24 cellular contexts compared by ENCODE assay signal in genomic region chrX:23857409-23857808, GRCh38. TPM values are rescaled to one million over a fixed set of nuclear protein-coding genes. Genes with fewer than 3 reads are reported as not detected.
"Had no signal": no experiment of that assay in that cellular context is flagged by ENCODE, and none has a peak within 500 bp of the region (broad histone marks: within the 10 kb centered on the region; RNA-seq: fewer than 3 reads in every experiment).

No MANE protein-coding gene starts in this region.

- H3K9me3 ChIP-seq: Peyer's patch, SJSA1 had no signal

- H3K4me3 ChIP-seq: Peyer's patch, SJSA1 had no signal

- H3K9me3 Mint-ChIP-seq: activated B cell treated with CpG ODN at 0.5 μM for 24 hours; activated CD4-positive, alpha-beta memory T cell treated with anti-CD3 and anti-CD28 coated beads, Interleukin-2, amount 10 ng/mL, durations not matched to agents 7 days and 5 days; activated CD4-positive, alpha-beta T cell treated with anti-CD3 and anti-CD28 coated beads, Interleukin-2, amount 10 ng/mL, durations not matched to agents 7 days and 5 days; activated naive CD4-positive, alpha-beta T cell treated with anti-CD3 and anti-CD28 coated beads, Interleukin-2, amount 10 ng/mL, durations not matched to agents 7 days and 5 days; activated naive CD8-positive, alpha-beta T cell treated with anti-CD3 and anti-CD28 coated beads for 36 hours; activated T-cell treated with anti-CD3 and anti-CD28 coated beads, Interleukin-2, amount 50 U/mL, for 72 hours; activated T-helper 2 cell treated with anti-CD3 and anti-CD28 coated beads, Interferon-gamma antibody, Interleukin-2, Interleukin-4, amounts not matched to agents 10 μg/mL and 5 μg/mL and 100 μg/mL, durations not matched to agents 14 hours and 24 hours and 36 hours had no signal

- H3K36me3 ChIP-seq: brain microvascular endothelial cell, Peyer's patch, SJSA1 had no signal

- DNase-seq: activated B cell treated with CpG ODN at 0.5 μM for 24 hours; activated CD4-positive, alpha-beta memory T cell treated with anti-CD3 and anti-CD28 coated beads, Interleukin-2, amount 10 ng/mL, durations not matched to agents 7 days and 5 days; activated CD4-positive, alpha-beta T cell treated with anti-CD3 and anti-CD28 coated beads, Interleukin-2, amount 10 ng/mL, durations not matched to agents 7 days and 5 days; activated gamma-delta T cell treated with Interleukin-2 at 50 U/mL for 16 hours; activated naive CD4-positive, alpha-beta T cell treated with anti-CD3 and anti-CD28 coated beads, Interleukin-2, amount 10 ng/mL, durations not matched to agents 7 days and 5 days; activated naive CD8-positive, alpha-beta T cell treated with anti-CD3 and anti-CD28 coated beads for 36 hours; activated T-cell treated with anti-CD3 and anti-CD28 coated beads for 4 hours; activated T-cell treated with anti-CD3 and anti-CD28 coated beads, Interleukin-2, amount 50 U/mL, for 72 hours; brain microvascular endothelial cell; caudate nucleus; NCI-H1105 treated with DMSO at 0.1 percent for 48 hours; NCI-H1436 treated with DMSO at 0.1 percent for 48 hours; NCI-H187; NCI-H2081; NCI-H510A treated with DMSO at 0.1 percent for 48 hours; NCI-H69; Peyer's patch; SHP77; SW 1271 had no signal

- H3K4me1 Mint-ChIP-seq: activated B cell treated with CpG ODN at 0.5 μM for 24 hours; activated CD4-positive, alpha-beta T cell treated with anti-CD3 and anti-CD28 coated beads, Interleukin-2, amount 10 ng/mL, durations not matched to agents 7 days and 5 days had no signal

- H3K27ac ChIP-seq: brain microvascular endothelial cell, Peyer's patch, RWPE1, SJSA1 had no signal

- H3K27me3 ChIP-seq: brain microvascular endothelial cell, Peyer's patch, SJSA1 had no signal

- H3K27ac Mint-ChIP-seq: activated B cell treated with CpG ODN at 0.5 μM for 24 hours; activated CD4-positive, alpha-beta memory T cell treated with anti-CD3 and anti-CD28 coated beads, Interleukin-2, amount 10 ng/mL, durations not matched to agents 7 days and 5 days; activated CD4-positive, alpha-beta T cell treated with anti-CD3 and anti-CD28 coated beads, Interleukin-2, amount 10 ng/mL, durations not matched to agents 7 days and 5 days; activated naive CD4-positive, alpha-beta T cell treated with anti-CD3 and anti-CD28 coated beads, Interleukin-2, amount 10 ng/mL, durations not matched to agents 7 days and 5 days; activated naive CD8-positive, alpha-beta T cell treated with anti-CD3 and anti-CD28 coated beads for 36 hours; activated T-cell treated with anti-CD3 and anti-CD28 coated beads, Interleukin-2, amount 50 U/mL, for 72 hours; activated T-helper 2 cell treated with anti-CD3 and anti-CD28 coated beads, Interferon-gamma antibody, Interleukin-2, Interleukin-4, amounts not matched to agents 10 μg/mL and 5 μg/mL and 100 μg/mL, durations not matched to agents 14 hours and 24 hours and 36 hours had no signal

- H3K4me3 Mint-ChIP-seq: activated B cell treated with CpG ODN at 0.5 μM for 24 hours; activated CD4-positive, alpha-beta memory T cell treated with anti-CD3 and anti-CD28 coated beads, Interleukin-2, amount 10 ng/mL, durations not matched to agents 7 days and 5 days; activated CD4-positive, alpha-beta T cell treated with anti-CD3 and anti-CD28 coated beads, Interleukin-2, amount 10 ng/mL, durations not matched to agents 7 days and 5 days; activated naive CD4-positive, alpha-beta T cell treated with anti-CD3 and anti-CD28 coated beads, Interleukin-2, amount 10 ng/mL, durations not matched to agents 7 days and 5 days; activated naive CD8-positive, alpha-beta T cell treated with anti-CD3 and anti-CD28 coated beads for 36 hours; activated T-cell treated with anti-CD3 and anti-CD28 coated beads, Interleukin-2, amount 50 U/mL, for 72 hours had no signal

- H3K27me3 Mint-ChIP-seq: activated B cell treated with CpG ODN at 0.5 μM for 24 hours; activated CD4-positive, alpha-beta memory T cell treated with anti-CD3 and anti-CD28 coated beads, Interleukin-2, amount 10 ng/mL, durations not matched to agents 7 days and 5 days; activated CD4-positive, alpha-beta T cell treated with anti-CD3 and anti-CD28 coated beads, Interleukin-2, amount 10 ng/mL, durations not matched to agents 7 days and 5 days; activated naive CD4-positive, alpha-beta T cell treated with anti-CD3 and anti-CD28 coated beads, Interleukin-2, amount 10 ng/mL, durations not matched to agents 7 days and 5 days; activated naive CD8-positive, alpha-beta T cell treated with anti-CD3 and anti-CD28 coated beads for 36 hours had no signal

- H3K4me1 ChIP-seq: Peyer's patch, SJSA1 had no signal

RNA-seq across cellular contexts. Expression of gene CXorf58, which starts 50.4 kb away (rescaled TPM):
- total RNA-seq: activated B cell treated with CpG ODN at 0.5 μM for 24 hours; activated CD4-positive, alpha-beta memory T cell treated with anti-CD3 and anti-CD28 coated beads, Interleukin-2, amount 10 ng/mL, durations not matched to agents 7 days and 5 days; activated CD4-positive, alpha-beta T cell treated with anti-CD3 and anti-CD28 coated beads, Interleukin-2, amount 10 ng/mL, durations not matched to agents 7 days and 5 days; activated CD8-positive, alpha-beta memory T cell treated with anti-CD3 and anti-CD28 coated beads for 36 hours; activated T-cell treated with anti-CD3 and anti-CD28 coated beads, Interleukin-2, amount 50 U/mL, for 72 hours; SJSA1; T-helper 1 cell treated with Interleukin-12 subunit alpha and Interleukin-12 subunit beta and Interleukin-4 antibody, amounts not matched to agents 30 ng/mL and 1 ng/mL, for 36 hours had no signal
